ENCODE assay signal across 18 cellular contexts in the genomic region with DNA sequence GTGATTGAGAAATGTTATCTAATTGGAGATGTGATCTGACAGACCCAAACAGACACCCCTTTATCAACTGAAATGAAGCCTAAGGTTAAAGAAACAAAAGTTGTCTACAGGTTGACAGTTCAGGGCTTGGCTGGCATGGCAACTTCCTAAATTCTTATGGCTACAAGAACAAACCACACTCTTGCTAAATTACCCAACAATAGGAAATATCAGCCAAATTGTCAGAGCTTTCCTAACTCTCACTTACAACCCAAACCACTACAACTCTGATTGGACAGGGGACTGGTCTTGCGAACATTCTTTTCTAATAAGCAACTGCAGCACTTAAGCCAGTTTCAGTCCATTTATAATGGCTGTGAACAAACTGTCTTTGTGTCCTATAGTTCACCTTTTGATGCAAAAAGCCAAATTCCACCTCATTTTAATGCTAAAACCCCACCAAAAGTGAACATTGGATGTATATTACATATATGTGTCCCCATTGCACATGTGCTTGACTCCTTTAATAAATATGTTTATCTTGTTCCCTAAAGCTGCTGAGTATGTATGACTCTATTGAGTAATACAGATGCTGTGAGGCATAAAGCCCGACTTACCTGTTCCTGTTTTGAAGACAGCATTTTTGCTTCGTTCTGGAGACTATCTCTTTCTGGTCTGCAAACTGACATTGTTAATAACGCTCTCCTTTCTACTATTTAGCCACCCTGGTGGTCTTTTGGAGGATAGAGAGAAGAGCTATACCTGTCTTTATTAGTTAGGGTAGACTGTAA.
DNase-seq lines count a peak whose midpoint lies in the region; ATAC-seq and TF ChIP-seq lines count a peak whose summit lies in the region.
"Had no signal": no experiment of that assay in that cellular context is flagged by ENCODE, and none has a peak within 500 bp of the region (broad histone marks: within the 10 kb centered on the region; RNA-seq: fewer than 3 reads in every experiment).

No MANE protein-coding gene starts in this region.

- ATAC-seq in activated B cell treated with CpG ODN at 0.5 μM for 24 hours (ENCODE audit: low read depth) (peak; percentile 33), gastroesophageal sphincter (peak; percentile 39), HG02678 (IDR thresholded peaks at IDR 0.05; ENCODE audit: unreplicated experiment) (no peak)

- TF ChIP-seq EP300 in gastroesophageal sphincter (IDR thresholded peaks at IDR 0.05), result no peak

- no peak overlapping the region for H3K27ac ChIP-seq in gastroesophageal sphincter
- H3K27ac ChIP-seq: ascending aorta, transverse colon had no signal

- no peaks in the 10 kb centered on the region for H3K27me3 ChIP-seq in gastroesophageal sphincter
- H3K27me3 ChIP-seq: ascending aorta, transverse colon had no signal

- DNase-seq in AG08395 (ENCODE audit: low spot score) (peak; percentile 73), KG1 (lab: John Stamatoyannopoulos, UW) (peak; percentile 15), activated B cell treated with CpG ODN at 0.5 μM for 24 hours (no peak), NCI-H2196 treated with DMSO at 0.1 percent for 48 hours (lab: John Stamatoyannopoulos, UW; ENCODE audit: unreplicated experiment) (no peak), NCI-H2227 treated with DMSO at 0.1 percent for 48 hours (lab: John Stamatoyannopoulos, UW) (no peak), DMS114 treated with DMSO at 0.1 percent for 48 hours (lab: John Stamatoyannopoulos, UW; ENCODE audit: unreplicated experiment) (no peak)
- DNase-seq: activated CD4-positive, alpha-beta memory T cell treated with anti-CD3 and anti-CD28 coated beads for 36 hours; DMS 273 treated with DMSO at 0.1 percent for 48 hours; effector CD4-positive, alpha-beta T cell; hippocampal formation; NCI-H446; small intestine; transverse colon had no signal

- peaks cover 8% of the 10 kb centered on the region for H3K9me3 Mint-ChIP-seq in activated B cell treated with CpG ODN at 0.5 μM for 24 hours

- TF ChIP-seq POLR2A in gastroesophageal sphincter (IDR thresholded peaks at IDR 0.05), result no peak

- no peaks in the 10 kb centered on the region for H3K4me1 ChIP-seq in gastroesophageal sphincter
- H3K4me1 ChIP-seq: ascending aorta, transverse colon had no signal

- 71 to 89% methylated on average over 3 to 4 of the region's 4 CpGs for WGBS in gastroesophageal sphincter (ENCODE audit: low coverage in 1 of 2), 2 donors

- H3K36me3 ChIP-seq in gastroesophageal sphincter, result no peaks in the 10 kb centered on the region
- H3K36me3 ChIP-seq: ascending aorta, transverse colon had no signal

- H3K9me3 ChIP-seq in gastroesophageal sphincter, result no peaks in the 10 kb centered on the region
- H3K9me3 ChIP-seq: ascending aorta, transverse colon had no signal

- no peak for TF ChIP-seq CTCF in activated B cell treated with CpG ODN at 0.5 μM for 24 hours (IDR thresholded peaks at IDR 0.05)
- TF ChIP-seq CTCF in gastroesophageal sphincter (IDR thresholded peaks at IDR 0.05), result no peak

- H3K36me3 Mint-ChIP-seq in activated B cell treated with CpG ODN at 0.5 μM for 24 hours (ENCODE audit: low read depth), result no peaks in the 10 kb centered on the region

- H3K4me1 Mint-ChIP-seq in activated B cell treated with CpG ODN at 0.5 μM for 24 hours, result peaks cover 32% of the 10 kb centered on the region

- no peak overlapping the region for H3K27ac Mint-ChIP-seq in activated B cell treated with CpG ODN at 0.5 μM for 24 hours
- H3K27ac Mint-ChIP-seq: activated CD4-positive, alpha-beta memory T cell treated with anti-CD3 and anti-CD28 coated beads for 36 hours; activated T-helper 2 cell treated with anti-CD3 and anti-CD28 coated beads, Interferon-gamma antibody, Interleukin-2, Interleukin-4, amounts not matched to agents 10 μg/mL and 5 μg/mL and 100 μg/mL, durations not matched to agents 14 hours and 24 hours and 36 hours; T-helper 2 cell treated with Interferon-gamma antibody and Interleukin-4, amounts not matched to agents 5 μg/mL and 100 μg/mL, for 36 hours had no signal

- POLR2A ChIA-PET in activated B cell treated with CpG ODN at 0.5 μM for 24 hours (lab: Charles Lee), result interaction anchor here (0.6 to 0.8 kb wide), 2 partner anchors 30 to 315 kb away, joined by 3 read pairs; a partner anchor contains a TSS

- H3K4me3 ChIP-seq in gastroesophageal sphincter, result no peak overlapping the region
- H3K4me3 ChIP-seq: ascending aorta, transverse colon had no signal

- intact Hi-C loops in activated B cell treated with CpG ODN at 0.5 μM for 24 hours (cut with micrococcal nuclease), result no loop called here

- CTCF ChIA-PET in activated B cell treated with CpG ODN at 0.5 μM for 24 hours (lab: Charles Lee), result no interaction called here

- H3K27me3 Mint-ChIP-seq in activated B cell treated with CpG ODN at 0.5 μM for 24 hours, result no peaks in the 10 kb centered on the region

- H3K4me3 Mint-ChIP-seq in activated B cell treated with CpG ODN at 0.5 μM for 24 hours, result no peak overlapping the region
- H3K4me3 Mint-ChIP-seq: activated CD4-positive, alpha-beta memory T cell treated with anti-CD3 and anti-CD28 coated beads for 36 hours; T-helper 2 cell treated with Interferon-gamma antibody and Interleukin-4, amounts not matched to agents 5 μg/mL and 100 μg/mL, for 36 hours had no signal

Comparison
In these comparisons a context has a peak if more than half of its experiments do, and no peak if none do; other contexts are left out.
1. DNase-seq: peak in AG08395 (single experiment) and KG1 (single experiment); none in activated B cell treated with CpG ODN at 0.5 μM for 24 hours (single experiment), NCI-H2196 treated with DMSO at 0.1 percent for 48 hours (single experiment), NCI-H2227 treated with DMSO at 0.1 percent for 48 hours (single experiment) and DMS114 treated with DMSO at 0.1 percent for 48 hours (single experiment).